Comparison of ENCODE assay signal across 3 cellular contexts in genomic region chr4:37923089-37923488, GRCh38. TPM values are rescaled to one million over a fixed set of nuclear protein-coding genes. Genes with fewer than 3 reads are reported as not detected.
"Had no signal": no experiment of that assay in that cellular context is flagged by ENCODE, and none has a peak within 500 bp of the region (broad histone marks: within the 10 kb centered on the region; RNA-seq: fewer than 3 reads in every experiment).

No MANE protein-coding gene starts in this region.

RNA-seq across cellular contexts. Expression of gene PTTG2, which starts 37.1 kb away (rescaled TPM):
- total RNA-seq: suprapubic skin, temporal lobe had no signal
- polyA plus RNA-seq: stomach had no signal
